Comparison of ENCODE assay signal across 8 cellular contexts in genomic region chr14:64878775-64879634, GRCh38. TPM values are rescaled to one million over a fixed set of nuclear protein-coding genes. Genes with fewer than 3 reads are reported as not detected.
DNase-seq lines count a peak whose midpoint lies in the region; ATAC-seq, FAIRE-seq and TF ChIP-seq lines count a peak whose summit lies in the region.

No MANE protein-coding gene starts in this region.

- H3K4me1 Mint-ChIP-seq in CD4-positive, alpha-beta memory T cell, result peaks cover 0 to 10% (median 9%) of the 10 kb centered on the region in 4 donors
- H3K4me1 Mint-ChIP-seq in stimulated activated effector memory CD8-positive, alpha-beta T cell treated with anti-CD3 and anti-CD28 coated beads, Interleukin-12 subunit alpha, Interleukin-12 subunit beta, amount 100 ng/mL, for 72 hours, result peaks cover 14% of the 10 kb centered on the region

- no peak overlapping the region for H3K9ac ChIP-seq in iPS-15b (ENCODE audit: low read depth, low read length)

- H3K9me3 Mint-ChIP-seq in CD4-positive, alpha-beta memory T cell, result no peaks in the 10 kb centered on the region
- H3K9me3 Mint-ChIP-seq in stimulated activated effector memory CD8-positive, alpha-beta T cell treated with anti-CD3 and anti-CD28 coated beads, Interleukin-12 subunit alpha, Interleukin-12 subunit beta, amount 100 ng/mL, for 72 hours, result no peaks in the 10 kb centered on the region

- POLR2A ChIA-PET in CD4-positive, alpha-beta memory T cell (lab: Charles Lee; ENCODE audit: partially characterized antibody), result interaction anchor here (0.5 to 1.6 kb wide), 4 partner anchors 31 to 755 kb away, joined by 3 to 4 read pairs (median 4); partner anchors contain the start of gene CHURC1

- H3K27me3 ChIP-seq in CD4-positive, alpha-beta memory T cell (ENCODE audit: insufficient read depth, low read length), result peaks cover 16% of the 10 kb centered on the region
- H3K27me3 ChIP-seq in WERI-Rb-1 (ENCODE audit: insufficient read depth, low read depth, severe bottlenecking) (peaks cover 14% of the 10 kb centered on the region), iPS-15b (ENCODE audit: control insufficient read depth, insufficient read depth, low read length) (peaks cover 59% of the 10 kb centered on the region), small intestine (ENCODE audit: control insufficient read depth in 2 of 2, insufficient read depth in 2 of 2, low read length in 2 of 2) (peaks cover 0 to 16% of the 10 kb centered on the region in 2 donors)

- H3K4me3 ChIP-seq in CD4-positive, alpha-beta memory T cell (ENCODE audit: low read length in 2 of 2), result no peak overlapping the region
- H3K4me3 ChIP-seq in WERI-Rb-1 (ENCODE audit: low read depth, low read length) (peak overlapping the region; percentile 76), iPS-15b (ENCODE audit: low read depth, low read length) (peak overlapping the region; percentile 78), small intestine (ENCODE audit: low read depth in 1 of 2, low read length in 2 of 2) (peak overlapping the region in 1 of 2 donors; percentile 56)

- peak; percentile 5 for ATAC-seq in HG02885 (IDR thresholded peaks at IDR 0.05; ENCODE audit: poor library complexity, unreplicated experiment)
- peak; percentile 1 for ATAC-seq in stimulated activated effector memory CD8-positive, alpha-beta T cell treated with anti-CD3 and anti-CD28 coated beads, Interleukin-12 subunit alpha, Interleukin-12 subunit beta, amount 100 ng/mL, for 72 hours
- no peak for ATAC-seq in GM18517 (IDR thresholded peaks at IDR 0.05; ENCODE audit: unreplicated experiment)

- no peaks in the 10 kb centered on the region for H3K36me3 ChIP-seq in CD4-positive, alpha-beta memory T cell (ENCODE audit: insufficient read depth, low read length)
- H3K36me3 ChIP-seq in WERI-Rb-1, result no peaks in the 10 kb centered on the region
- no peaks in the 10 kb centered on the region for H3K36me3 ChIP-seq in iPS-15b (ENCODE audit: control insufficient read depth, insufficient read depth, low read length)
- H3K36me3 ChIP-seq in small intestine (ENCODE audit: control insufficient read depth in 2 of 2, insufficient read depth in 2 of 2, low read length in 2 of 2), result no peaks in the 10 kb centered on the region

- CTCF ChIA-PET in CD4-positive, alpha-beta memory T cell (lab: Charles Lee; ENCODE audit: partially characterized antibody), result interaction anchor here (8.3 kb wide), 1 partner anchor 12 kb away, joined by 87 read pairs; no protein-coding TSS in a partner anchor

- DNase-seq in CD4-positive, alpha-beta memory T cell, result peak in 2 of 5 donors; percentile 2 to 3
- DNase-seq in WERI-Rb-1, result peak; percentile 31
- no peak for DNase-seq in stimulated activated effector memory CD8-positive, alpha-beta T cell treated with anti-CD3 and anti-CD28 coated beads, Interleukin-12 subunit alpha, Interleukin-12 subunit beta, amount 100 ng/mL, for 72 hours (ENCODE audit: low spot score in 2 of 2)
- DNase-seq in small intestine, result no peak
- no peak for DNase-seq in activated effector memory CD4-positive, alpha-beta T cell treated with Interleukin-2 at 50 U/mL for 16 hours

- intact Hi-C loops in CD4-positive, alpha-beta memory T cell (cut with micrococcal nuclease), result no loop called here

- H3K27ac ChIP-seq in CD4-positive, alpha-beta memory T cell (ENCODE audit: low read depth, low read length), result no peak overlapping the region
- H3K27ac ChIP-seq in WERI-Rb-1, result no peak overlapping the region; the same call in 1 of the 2 replicates
- H3K27ac ChIP-seq in small intestine (ENCODE audit: low read depth in 1 of 2, low read length in 1 of 2), result no peak overlapping the region

- H3K36me3 Mint-ChIP-seq in CD4-positive, alpha-beta memory T cell, result no peaks in the 10 kb centered on the region
- H3K36me3 Mint-ChIP-seq in stimulated activated effector memory CD8-positive, alpha-beta T cell treated with anti-CD3 and anti-CD28 coated beads, Interleukin-12 subunit alpha, Interleukin-12 subunit beta, amount 100 ng/mL, for 72 hours, result no peaks in the 10 kb centered on the region

- peaks cover 11% of the 10 kb centered on the region for H3K4me1 ChIP-seq in CD4-positive, alpha-beta memory T cell (ENCODE audit: insufficient read depth, low read length)
- peaks cover 10% of the 10 kb centered on the region for H3K4me1 ChIP-seq in iPS-15b (ENCODE audit: control insufficient read depth, insufficient read depth, low read length)
- H3K4me1 ChIP-seq in small intestine (ENCODE audit: control insufficient read depth in 2 of 2, insufficient read depth in 1 of 2, low read depth in 1 of 2, low read length in 1 of 2), result no peaks in the 10 kb centered on the region

- peak overlapping the region; percentile 53 to 73 (median 68) for H3K4me3 Mint-ChIP-seq in CD4-positive, alpha-beta memory T cell
- H3K4me3 Mint-ChIP-seq in stimulated activated effector memory CD8-positive, alpha-beta T cell treated with anti-CD3 and anti-CD28 coated beads, Interleukin-12 subunit alpha, Interleukin-12 subunit beta, amount 100 ng/mL, for 72 hours, result peak overlapping the region; percentile 77

- no peak for FAIRE-seq in small intestine (lab: Jason Lieb, UNC)

- WGBS in small intestine, 3 donors, result 7 to 11% (median 9%) methylated on average over 23 to 43 of the region's 43 CpGs

- no peaks in the 10 kb centered on the region for H3K9me3 ChIP-seq in CD4-positive, alpha-beta memory T cell (ENCODE audit: control insufficient read depth in 1 of 2, low read length in 2 of 2)
- H3K9me3 ChIP-seq in WERI-Rb-1 (ENCODE audit: severe bottlenecking), result no peaks in the 10 kb centered on the region
- no peaks in the 10 kb centered on the region for H3K9me3 ChIP-seq in iPS-15b (ENCODE audit: control insufficient read depth, insufficient read depth, low read length)
- no peaks in the 10 kb centered on the region for H3K9me3 ChIP-seq in small intestine (ENCODE audit: control insufficient read depth, low read depth)

- TF ChIP-seq CTCF in WERI-Rb-1 (IDR thresholded peaks at IDR 0.05; ENCODE audit: low read depth, low read length), result no peak

- no peak overlapping the region for H3K27ac Mint-ChIP-seq in CD4-positive, alpha-beta memory T cell
- no peak overlapping the region for H3K27ac Mint-ChIP-seq in stimulated activated effector memory CD8-positive, alpha-beta T cell treated with anti-CD3 and anti-CD28 coated beads, Interleukin-12 subunit alpha, Interleukin-12 subunit beta, amount 100 ng/mL, for 72 hours

- H3K27me3 Mint-ChIP-seq in CD4-positive, alpha-beta memory T cell, result peaks cover 12 to 31% of the 10 kb centered on the region in 2 donors

RNA-seq across cellular contexts. Expression of gene SPTB, which starts 0.7 kb away (rescaled TPM):
- under 1 TPM; 0.03 to 0.09 TPM for total RNA-seq in CD4-positive, alpha-beta memory T cell
- under 1 TPM in 1 of 2 donors, not detected in 1; 0.37 TPM for polyA plus RNA-seq in CD4-positive, alpha-beta memory T cell
- 1 to 10 TPM in 1 of 3 donors, under 1 TPM in 2; under 0.01 to 1.1 (median 0.27) TPM for polyA plus RNA-seq in small intestine

RNA-seq across cellular contexts. Expression of gene CHURC1, which starts 35.2 kb away (rescaled TPM):
- total RNA-seq in CD4-positive, alpha-beta memory T cell, result 100 to 1,000 TPM; 112 to 116 TPM
- 100 to 1,000 TPM; 147 to 176 TPM for polyA plus RNA-seq in CD4-positive, alpha-beta memory T cell
- polyA plus RNA-seq in small intestine, result 10 to 100 TPM; 25.9 to 37.1 (median 30.8) TPM

Comparison
In these comparisons a context has a peak if more than half of its experiments do, and no peak if none do; other contexts are left out.
1. H3K4me3 ChIP-seq: peak in WERI-Rb-1 (single experiment) and iPS-15b (single experiment); none in CD4-positive, alpha-beta memory T cell (0 of 2).